In genomic region chr12:110502449-110502738, GRCh38 we compare ENCODE assay signal across 8 cellular contexts. TPM values are rescaled to one million over a fixed set of nuclear protein-coding genes. Genes with fewer than 3 reads are reported as not detected.
A peak's percentile ranks its signal among the peaks of the same experiment; 100 is the strongest.
DNase-seq lines count a peak whose midpoint lies in the region; ATAC-seq and TF ChIP-seq lines count a peak whose summit lies in the region.

No MANE protein-coding gene starts in this region.

- CTCF ChIA-PET in activated CD4-positive, alpha-beta memory T cell treated with anti-CD3 and anti-CD28 coated beads for 36 hours (lab: Charles Lee): interaction anchor here (1.4 to 5.3 kb wide), 4 partner anchors 11 to 99 kb away, joined by 3 to 40 read pairs (median 21); partner anchors contain the start of genes ARPC3, FAM216A and GPN3

- peaks cover 18% of the 10 kb centered on the region for H3K36me3 Mint-ChIP-seq in activated CD4-positive, alpha-beta memory T cell treated with anti-CD3 and anti-CD28 coated beads for 36 hours

- H3K4me3 ChIP-seq in heart left ventricle (peak overlapping the region in 11 of 12 donors; percentile 65 to 97 (median 87)), iPS-20b (ENCODE audit: low read length) (0 out of 2 replicates have a peak overlapping the region, but pooled peaks have one; percentile 16), thoracic aorta (peak overlapping the region; percentile 97)

- in situ Hi-C loops in ACHN (cut with HindIII; ENCODE audit: low pct_ligation_motif_present, low pct_unique_long_range_greater_than_20kb, low sequenced_read_pairs): no loop called here

- H3K27ac ChIP-seq in heart left ventricle (peak overlapping the region in 11 of 12 donors; percentile 41 to 96 (median 90)), iPS-20b (ENCODE audit: low read length) (no peak overlapping the region), thoracic aorta (peak overlapping the region; percentile 93 to 97)

- intact Hi-C loops in heart left ventricle (cut with DNase I) (loop anchor here in 7 of 10 donors (1.0 to 10.0 kb wide), 6 partner anchors 34 to 385 kb away; partner anchors contain the start of genes FAM216A (in 6 of the 7), GPN3 (in 6 of the 7) and ARPC3 (in 3 of the 7)), cardiac septum (cut with DNase I) (loop anchor here (1.0 kb wide), 1 partner anchor 34 kb away; the partner anchor contains the start of genes FAM216A and GPN3)
- intact Hi-C loops in activated CD4-positive, alpha-beta memory T cell treated with anti-CD3 and anti-CD28 coated beads for 36 hours (cut with micrococcal nuclease): loop anchor here (1.0 to 10.0 kb wide), 7 partner anchors 19 to 322 kb away; partner anchors contain the start of genes ANAPC7, ARPC3, FAM216A and GPN3

- peaks cover 0 to 9% (median 2%) of the 10 kb centered on the region in 9 donors for H3K36me3 ChIP-seq in heart left ventricle
- no peaks in the 10 kb centered on the region for H3K36me3 ChIP-seq in iPS-20b (ENCODE audit: insufficient read depth, low read depth, low read length)
- peaks cover 3% of the 10 kb centered on the region for H3K36me3 ChIP-seq in thoracic aorta

- no peaks in the 10 kb centered on the region for H3K9me3 Mint-ChIP-seq in activated CD4-positive, alpha-beta memory T cell treated with anti-CD3 and anti-CD28 coated beads for 36 hours

- whole genome bisulfite sequencing in heart left ventricle, 4 donors: 44 to 65% (median 57%) methylated on average over 7 of the region's 7 CpGs

- peaks cover 0 to 40% (median 29%) of the 10 kb centered on the region in 12 donors for H3K4me1 ChIP-seq in heart left ventricle
- no peaks in the 10 kb centered on the region for H3K4me1 ChIP-seq in iPS-20b (ENCODE audit: insufficient read depth, low read length)
- peaks cover 23 to 29% of the 10 kb centered on the region in 2 donors for H3K4me1 ChIP-seq in thoracic aorta (ENCODE audit: control insufficient read depth in 1 of 2, low read depth in 2 of 2)

- H3K4me3 Mint-ChIP-seq in activated CD4-positive, alpha-beta memory T cell treated with anti-CD3 and anti-CD28 coated beads for 36 hours: peak overlapping the region; percentile 99

- TF ChIP-seq CTCF in heart left ventricle (IDR thresholded peaks at IDR 0.05): no peak
- no peak for TF ChIP-seq CTCF in thoracic aorta (IDR thresholded peaks at IDR 0.05)

- peak overlapping the region; percentile 97 for H3K27ac Mint-ChIP-seq in activated CD4-positive, alpha-beta memory T cell treated with anti-CD3 and anti-CD28 coated beads for 36 hours

- DNase-seq in heart left ventricle (no peak), cardiac septum (ENCODE audit: low spot score) (no peak), thoracic aorta (ENCODE audit: low spot score) (no peak), germinal center (ENCODE audit: low spot score) (no peak), ACHN (no peak), OCI-M2 (lab: John Stamatoyannopoulos, UW; ENCODE audit: unreplicated experiment) (no peak)
- no peak for DNase-seq in activated CD4-positive, alpha-beta memory T cell treated with anti-CD3 and anti-CD28 coated beads for 36 hours

- no peak overlapping the region for H3K9ac ChIP-seq in iPS-20b (ENCODE audit: low read depth, low read length)

- TF ChIP-seq POLR2A in heart left ventricle (IDR thresholded peaks at IDR 0.05): no peak

- POLR2A ChIA-PET in activated CD4-positive, alpha-beta memory T cell treated with anti-CD3 and anti-CD28 coated beads for 36 hours (lab: Charles Lee): interaction anchor here (0.5 to 3.1 kb wide), 7 partner anchors 21 to 112 kb away, joined by 3 to 33 read pairs (median 4); partner anchors contain the start of genes ARPC3, FAM216A, GPN3 and TCTN1

- peaks cover 30% of the 10 kb centered on the region for H3K4me1 Mint-ChIP-seq in activated CD4-positive, alpha-beta memory T cell treated with anti-CD3 and anti-CD28 coated beads for 36 hours (ENCODE audit: low read depth)

- no peaks in the 10 kb centered on the region for H3K27me3 Mint-ChIP-seq in activated CD4-positive, alpha-beta memory T cell treated with anti-CD3 and anti-CD28 coated beads for 36 hours

- ATAC-seq in heart left ventricle: peak in 1 of 4 donors; percentile 2
- ATAC-seq in thoracic aorta (ENCODE audit: insufficient number of reproducible peaks, low FRiP score, low read depth): no peak

- H3K27me3 ChIP-seq in heart left ventricle: no peaks in the 10 kb centered on the region
- peaks cover 22% of the 10 kb centered on the region for H3K27me3 ChIP-seq in iPS-20b (ENCODE audit: insufficient read depth, low read length)
- no peaks in the 10 kb centered on the region for H3K27me3 ChIP-seq in thoracic aorta (replicated peaks; ENCODE audit: insufficient read depth)

- no peaks in the 10 kb centered on the region for H3K9me3 ChIP-seq in heart left ventricle
- peaks cover 6% of the 10 kb centered on the region; the same call in 1 of the 2 replicates for H3K9me3 ChIP-seq in iPS-20b (ENCODE audit: insufficient read depth, low read depth, low read length)
- no peaks in the 10 kb centered on the region for H3K9me3 ChIP-seq in thoracic aorta

RNA-seq across cellular contexts. Expression of gene RAD9B, which starts 0.3 kb away (rescaled TPM):
- total RNA-seq in heart left ventricle (1 to 10 TPM in 5 of 9 donors, under 1 TPM in 2, not detected in 2; 0.67 to 4.8 (median 2.4) TPM), cardiac septum (0.65 TPM), thoracic aorta (under 1 TPM in 1 of 2 donors, not detected in 1; 0.21 TPM)
- polyA plus RNA-seq in heart left ventricle: 10 to 100 TPM in 1 of 2 donors, under 1 TPM in 1; 0.34 to 12.0 TPM
- 1 to 10 TPM; 1.1 to 2.7 TPM for total RNA-seq in activated CD4-positive, alpha-beta memory T cell treated with anti-CD3 and anti-CD28 coated beads for 36 hours

RNA-seq across cellular contexts. Expression of gene VPS29, which starts 0.5 kb away (rescaled TPM):
- total RNA-seq in heart left ventricle (100 to 1,000 TPM in 3 of 9 donors, 10 to 100 TPM in 6; 66.7 to 149 (median 89.5) TPM), cardiac septum (76.3 TPM), thoracic aorta (10 to 100 TPM; 77.7 to 82.6 TPM)
- 100 to 1,000 TPM; 107 to 191 TPM for polyA plus RNA-seq in heart left ventricle
- total RNA-seq in activated CD4-positive, alpha-beta memory T cell treated with anti-CD3 and anti-CD28 coated beads for 36 hours: 100 to 1,000 TPM; 100 to 106 TPM

RNA-seq across cellular contexts. Expression of gene FAM216A, which starts 33.7 kb away (rescaled TPM):
- total RNA-seq in heart left ventricle (1 to 10 TPM; 3.6 to 8.0 (median 4.7) TPM), cardiac septum (4.7 TPM), thoracic aorta (10 to 100 TPM in 1 of 2 donors, 1 to 10 TPM in 1; 3.7 to 12.6 TPM)
- polyA plus RNA-seq in heart left ventricle: 10 to 100 TPM in 1 of 2 donors, 1 to 10 TPM in 1; 8.7 to 29.3 TPM
- 10 to 100 TPM; 29.8 to 30.0 TPM for total RNA-seq in activated CD4-positive, alpha-beta memory T cell treated with anti-CD3 and anti-CD28 coated beads for 36 hours

RNA-seq across cellular contexts. Expression of gene GPN3, which starts 34.3 kb away (rescaled TPM):
- total RNA-seq in heart left ventricle (10 to 100 TPM; 14.5 to 37.0 (median 28.4) TPM), cardiac septum (27.1 TPM), thoracic aorta (10 to 100 TPM; 12.5 to 12.9 TPM)
- 10 to 100 TPM; 16.1 to 62.2 TPM for polyA plus RNA-seq in heart left ventricle
- total RNA-seq in activated CD4-positive, alpha-beta memory T cell treated with anti-CD3 and anti-CD28 coated beads for 36 hours: 10 to 100 TPM; 62.4 to 68.4 TPM

RNA-seq across cellular contexts. Expression of gene ARPC3, which starts 52.3 kb away (rescaled TPM):
- total RNA-seq in heart left ventricle (100 to 1,000 TPM in 5 of 9 donors, 10 to 100 TPM in 4; 77.2 to 251 (median 108) TPM), cardiac septum (102 TPM), thoracic aorta (100 to 1,000 TPM; 152 to 247 TPM)
- polyA plus RNA-seq in heart left ventricle: 100 to 1,000 TPM; 176 to 202 TPM
- total RNA-seq in activated CD4-positive, alpha-beta memory T cell treated with anti-CD3 and anti-CD28 coated beads for 36 hours: 100 to 1,000 TPM; 340 to 352 TPM

Comparison
In these comparisons a context has a peak if more than half of its experiments do, and no peak if none do; other contexts are left out.
1. H3K4me3 ChIP-seq: peak in every context shown above with its lines; median percentile 97 in thoracic aorta; 87 in heart left ventricle; 16 in iPS-20b.